In the genomic region with DNA sequence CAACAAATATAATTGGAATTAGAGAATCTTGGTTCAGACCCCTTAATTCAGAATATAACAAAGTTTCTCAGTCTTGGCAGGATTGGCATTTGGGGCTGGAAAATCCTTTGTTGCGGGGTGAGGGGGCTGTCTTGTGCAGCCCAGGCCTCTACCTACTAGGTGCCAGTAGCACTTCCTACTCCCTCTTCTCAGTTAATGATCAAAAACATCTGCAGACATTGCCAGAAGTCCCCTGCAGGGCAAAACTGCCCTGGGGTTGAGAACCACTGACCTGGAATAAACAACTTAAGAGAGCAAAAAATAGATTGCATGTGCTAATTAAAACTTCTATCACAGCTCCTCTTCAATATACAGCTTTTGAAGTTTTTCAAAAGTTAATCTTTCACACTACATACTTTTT, we compare ENCODE assay signal across 16 cellular contexts.
"Had no signal": no experiment of that assay in that cellular context is flagged by ENCODE, and none has a peak within 500 bp of the region (broad histone marks: within the 10 kb centered on the region; RNA-seq: fewer than 3 reads in every experiment).

No MANE protein-coding gene starts in this region.

- DNase-seq: activated naive CD4-positive, alpha-beta T cell treated with anti-CD3 and anti-CD28 coated beads for 36 hours; activated T-cell treated with anti-CD3 and anti-CD28 coated beads for 4 hours; erythroblast; islet precursor cell; left lung; mammary epithelial cell; sigmoid colon; spleen; stimulated activated CD4-positive, alpha-beta T cell treated with anti-CD3 and anti-CD28 coated beads, Interleukin-1b, Interleukin-23, amount 100 ng/mL, for 48 hours; SW 1271; tibial artery; uterus had no signal

- H3K27ac ChIP-seq: left lung, prostate gland, sigmoid colon, spleen, tibial artery, uterus had no signal

- H3K27ac Mint-ChIP-seq: activated naive CD4-positive, alpha-beta T cell treated with anti-CD3 and anti-CD28 coated beads for 36 hours; natural killer cell treated with Interleukin-12 subunit alpha and Interleukin-12 subunit beta and Interleukin-15 and Interleukin-18, amount 100 ng/mL, for 72 hours; T-helper 2 cell treated with Interferon-gamma antibody and Interleukin-4, amounts not matched to agents 5 μg/mL and 100 μg/mL, for 36 hours had no signal

- ATAC-seq: left lung; natural killer cell treated with Interleukin-12 subunit alpha and Interleukin-12 subunit beta and Interleukin-15 and Interleukin-18, amount 100 ng/mL, for 72 hours had no signal

- H3K27me3 ChIP-seq: left lung, sigmoid colon, spleen, tibial artery, uterus had no signal

- H3K9me3 ChIP-seq: left lung, prostate gland, sigmoid colon, spleen, tibial artery, uterus had no signal

- H3K4me3 Mint-ChIP-seq: activated naive CD4-positive, alpha-beta T cell treated with anti-CD3 and anti-CD28 coated beads for 36 hours; activated T-helper 17 cell treated with anti-CD3 and anti-CD28 coated beads, Interleukin-2, amount 50 U/mL, for 72 hours; natural killer cell treated with Interleukin-12 subunit alpha and Interleukin-12 subunit beta and Interleukin-15 and Interleukin-18, amount 100 ng/mL, for 72 hours; T-helper 2 cell treated with Interferon-gamma antibody and Interleukin-4, amounts not matched to agents 5 μg/mL and 100 μg/mL, for 36 hours had no signal

- H3K9me3 Mint-ChIP-seq: activated naive CD4-positive, alpha-beta T cell treated with anti-CD3 and anti-CD28 coated beads for 36 hours; activated T-helper 17 cell treated with anti-CD3 and anti-CD28 coated beads, Interleukin-2, amount 50 U/mL, for 72 hours; natural killer cell treated with Interleukin-12 subunit alpha and Interleukin-12 subunit beta and Interleukin-15 and Interleukin-18, amount 100 ng/mL, for 72 hours; T-helper 2 cell treated with Interferon-gamma antibody and Interleukin-4, amounts not matched to agents 5 μg/mL and 100 μg/mL, for 36 hours had no signal

- H3K4me3 ChIP-seq: left lung, prostate gland, sigmoid colon, spleen, tibial artery, uterus had no signal

- H3K27me3 Mint-ChIP-seq: activated T-helper 17 cell treated with anti-CD3 and anti-CD28 coated beads, Interleukin-2, amount 50 U/mL, for 72 hours; natural killer cell treated with Interleukin-12 subunit alpha and Interleukin-12 subunit beta and Interleukin-15 and Interleukin-18, amount 100 ng/mL, for 72 hours had no signal

- H3K4me1 ChIP-seq: left lung, prostate gland, sigmoid colon, uterus had no signal
